10 cellular contexts compared by ENCODE assay signal in genomic region chr9:101791938-101792337, GRCh38. TPM values are rescaled to one million over a fixed set of nuclear protein-coding genes. Genes with fewer than 3 reads are reported as not detected.
DNase-seq lines count a peak whose midpoint lies in the region; ATAC-seq and TF ChIP-seq lines count a peak whose summit lies in the region.
"Had no signal": no experiment of that assay in that cellular context is flagged by ENCODE, and none has a peak within 500 bp of the region (broad histone marks: within the 10 kb centered on the region; RNA-seq: fewer than 3 reads in every experiment).

No MANE protein-coding gene starts in this region.

- POLR2A ChIA-PET in GM10248 (lab: Yijun Ruan, JAX) = no interaction called here

- peak; percentile 47 for ATAC-seq in HG03103 (IDR thresholded peaks at IDR 0.05; ENCODE audit: low read depth, unreplicated experiment)
- no peak for ATAC-seq in HG03565 (IDR thresholded peaks at IDR 0.05; ENCODE audit: unreplicated experiment)

- no peaks in the 10 kb centered on the region for H3K4me1 ChIP-seq in colonic mucosa

- intact Hi-C loops in colonic mucosa (cut with DNase I) = loop anchor here (10.0 kb wide), 1 partner anchor 183 kb away; no protein-coding TSS in a partner anchor

- CTCF ChIA-PET in GM10248 (lab: Yijun Ruan, JAX) = interaction anchor here (1.3 to 1.5 kb wide), 2 partner anchors 9 to 11 kb away, joined by 5 read pairs; no protein-coding TSS in a partner anchor

- H3K27me3 ChIP-seq in colonic mucosa = no peaks in the 10 kb centered on the region

- no peaks in the 10 kb centered on the region for H3K9me3 ChIP-seq in colonic mucosa

- no peaks in the 10 kb centered on the region for H3K36me3 ChIP-seq in colonic mucosa

- H3K4me3 ChIP-seq in colonic mucosa (no peak overlapping the region), retinal pigment epithelial cell (ENCODE audit: low read length) (no peak overlapping the region)
- H3K4me3 ChIP-seq: lung had no signal

- peak; percentile 40 for TF ChIP-seq CTCF in GM10248 (IDR thresholded peaks at IDR 0.05; ENCODE audit: control extremely low read depth, extremely low read depth, low read depth, missing control alignments)
- TF ChIP-seq CTCF in colonic mucosa (IDR thresholded peaks at IDR 0.05) = peak; percentile 32
- peak; percentile 73 for TF ChIP-seq CTCF in retinal pigment epithelial cell (conservative IDR thresholded peaks at IDR 0.05; ENCODE audit: low read depth, low read length)

- DNase-seq in GM10248 (ENCODE audit: extremely low spot score) (no peak), NCI-H748 treated with DMSO at 0.1 percent for 48 hours (lab: John Stamatoyannopoulos, UW) (peak; percentile 54), colonic mucosa (peak; percentile 49), retinal pigment epithelial cell (ENCODE audit: low read depth) (peak; percentile 14), CD1c-positive myeloid dendritic cell (ENCODE audit: extremely low spot score) (no peak)
- no peak for DNase-seq in stimulated activated naive CD4-positive, alpha-beta T cell treated with Interleukin-2 at 50 U/mL for 16 hours (lab: John Stamatoyannopoulos, UW)

- H3K27ac ChIP-seq in colonic mucosa = no peak overlapping the region

- H3K9ac ChIP-seq in colonic mucosa (ENCODE audit: low read depth in 2 of 2, low read length in 2 of 2) = no peak overlapping the region

RNA-seq across cellular contexts. Expression of gene GRIN3A, which starts 53.5 kb away (rescaled TPM):
- total RNA-seq in colonic mucosa = under 1 TPM; 0.12 to 0.45 TPM
- total RNA-seq: T-helper 1 cell treated with Interleukin-12 subunit alpha and Interleukin-12 subunit beta and Interleukin-4 antibody, amounts not matched to agents 30 ng/mL and 1 ng/mL, for 36 hours had no signal

Comparison
In these comparisons a context has a peak if more than half of its experiments do, and no peak if none do; other contexts are left out.
1. DNase-seq: peak in NCI-H748 treated with DMSO at 0.1 percent for 48 hours (single experiment), colonic mucosa (single experiment) and retinal pigment epithelial cell (single experiment); none in GM10248 (single experiment), stimulated activated naive CD4-positive, alpha-beta T cell treated with Interleukin-2 at 50 U/mL for 16 hours (single experiment) and CD1c-positive myeloid dendritic cell (single experiment).
2. Peak in every context shown above with its lines, with median percentiles within 50 percentile points of each other: CTCF ChIP-seq.